19 cellular contexts compared by ENCODE assay signal in the genomic region with DNA sequence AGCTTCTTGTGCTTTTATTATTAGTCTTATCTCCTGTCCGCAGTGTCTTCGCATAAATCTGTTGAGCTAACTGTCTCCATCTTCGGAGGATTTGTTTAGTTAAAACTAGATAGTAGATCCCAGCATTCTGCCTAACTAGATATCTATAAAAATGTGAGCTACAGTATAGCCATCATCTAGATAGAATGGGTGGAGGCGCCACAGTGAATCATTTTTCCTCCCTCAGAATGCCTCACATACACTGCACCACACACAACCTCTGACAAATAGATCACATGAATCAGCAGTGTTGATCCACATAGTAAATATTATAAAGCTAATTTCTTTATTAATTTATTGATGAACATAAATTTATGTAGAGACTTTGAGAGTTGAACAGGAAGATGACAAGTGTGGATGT.
"Had no signal": no experiment of that assay in that cellular context is flagged by ENCODE, and none has a peak within 500 bp of the region (broad histone marks: within the 10 kb centered on the region; RNA-seq: fewer than 3 reads in every experiment).

No MANE protein-coding gene starts in this region.

- H3K4me3 ChIP-seq: dorsolateral prefrontal cortex, heart left ventricle, testis, tibial nerve, upper lobe of right lung, vagina had no signal

- DNase-seq: cortex of kidney; dorsolateral prefrontal cortex; effector CD8-positive, alpha-beta T cell; foreskin melanocyte; heart left ventricle; hippocampal formation; kidney glomerular epithelial cell; naive B cell; occipital lobe; stimulated activated CD4-positive, alpha-beta T cell treated with anti-CD3 and anti-CD28 coated beads, Interleukin-2, amount 100 ng/mL, for 24 hours; stimulated activated CD4-positive, alpha-beta T cell treated with anti-CD3 and anti-CD28 coated beads, Interleukin-4, amount 100 ng/mL, for 4 hours; stimulated activated naive B cell treated with anti-CD40 and anti-IgM and Interleukin-4, amounts not matched to agents 10 μg/mL and 1 μg/mL and 100 μg/mL, for 72 hours; stimulated activated naive CD8-positive, alpha-beta T cell treated with anti-CD3 and anti-CD28 coated beads, Interleukin-15, amount 100 ng/mL, for 72 hours; testis; upper lobe of right lung had no signal

- ATAC-seq: esophagus mucosa; heart left ventricle; sciatic nerve; stimulated activated naive B cell treated with anti-CD40 and anti-IgM and Interleukin-4, amounts not matched to agents 10 μg/mL and 1 μg/mL and 100 μg/mL, for 72 hours; stimulated activated naive CD8-positive, alpha-beta T cell treated with anti-CD3 and anti-CD28 coated beads, Interleukin-15, amount 100 ng/mL, for 72 hours; upper lobe of right lung had no signal
